In the genomic region with DNA sequence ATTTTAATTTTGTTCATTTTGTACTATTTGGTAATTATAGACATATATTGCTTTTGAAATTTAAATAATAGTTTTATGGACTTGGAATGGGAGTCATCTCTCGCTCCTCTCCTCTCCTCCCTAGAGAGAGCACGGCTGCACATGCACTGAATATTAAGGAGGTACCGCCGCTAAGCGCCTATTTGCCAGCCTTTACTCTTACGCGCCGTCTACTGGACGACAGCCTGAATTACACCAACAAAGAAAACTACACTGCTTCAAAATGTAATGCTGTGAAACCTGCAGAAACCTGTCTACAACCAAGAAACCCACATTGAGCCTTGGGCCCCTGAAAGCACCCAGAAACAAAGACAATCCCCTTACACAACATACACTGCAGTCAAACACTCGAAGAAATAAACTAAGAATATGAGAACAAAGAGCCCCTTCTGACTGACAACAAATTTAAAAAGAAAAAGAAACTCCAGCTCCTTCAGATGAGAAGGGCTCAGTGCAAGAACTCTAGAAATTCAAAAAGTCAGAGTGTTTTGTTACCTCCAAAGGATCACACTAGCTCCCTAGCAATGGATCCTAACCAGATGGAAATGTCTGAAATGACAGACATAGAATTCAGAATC, we compare ENCODE assay signal across 8 cellular contexts.
DNase-seq lines count a peak whose midpoint lies in the region; ATAC-seq and TF ChIP-seq lines count a peak whose summit lies in the region.
"Had no signal": no experiment of that assay in that cellular context is flagged by ENCODE, and none has a peak within 500 bp of the region (broad histone marks: within the 10 kb centered on the region; RNA-seq: fewer than 3 reads in every experiment).

No MANE protein-coding gene starts in this region.

- H3K27ac ChIP-seq in body of pancreas: no peak overlapping the region
- H3K27ac ChIP-seq in right cardiac atrium (ENCODE audit: low read length): no peak overlapping the region

- H3K4me3 Mint-ChIP-seq in neural crest cell: no peak overlapping the region

- H3K4me1 ChIP-seq in body of pancreas (no peaks in the 10 kb centered on the region), right cardiac atrium (ENCODE audit: control insufficient read depth, insufficient read depth, low read length) (no peaks in the 10 kb centered on the region)

- DNase-seq in body of pancreas (peak in 3 of 4 donors; percentile 3 to 24 (median 13)), neural crest cell (ENCODE audit: low read depth, low spot score) (peak; percentile 49), right cardiac atrium (no peak)

- 15 to 26% methylated on average over 10 of the region's 10 CpGs for WGBS in body of pancreas, 2 donors
- WGBS in right cardiac atrium: 31% methylated on average over 10 of the region's 10 CpGs

- no peaks in the 10 kb centered on the region for H3K36me3 ChIP-seq in body of pancreas (replicated peaks in 1 of 2; ENCODE audit: insufficient read depth in 1 of 2, low read depth in 2 of 2)

- TF ChIP-seq CTCF in GM12872 (IDR thresholded peaks at IDR 0.05; ENCODE audit: insufficient read depth, low read depth, low read length) (peak; percentile 66), body of pancreas (IDR thresholded peaks at IDR 0.05) (peak in 6 of 7 experiments; percentile 20 to 49 (median 42)), neural crest cell (conservative IDR thresholded peaks at IDR 0.05) (peak; percentile 79)

- no peak for TF ChIP-seq POLR2A in body of pancreas (IDR thresholded peaks at IDR 0.05)

- H3K36me3 Mint-ChIP-seq in neural crest cell (ENCODE audit: low read depth): peaks cover 2% of the 10 kb centered on the region
- H3K36me3 Mint-ChIP-seq: activated naive CD4-positive, alpha-beta T cell treated with anti-CD3 and anti-CD28 coated beads, Interleukin-2, amount 50 U/mL, for 72 hours had no signal

- H3K9me3 ChIP-seq in body of pancreas (no peaks in the 10 kb centered on the region), right cardiac atrium (ENCODE audit: control insufficient read depth, low read length) (no peaks in the 10 kb centered on the region)

- TF ChIP-seq EP300 in Ishikawa (IDR thresholded peaks at IDR 0.05; ENCODE audit: borderline replicate concordance): no peak

- no peak overlapping the region for H3K4me3 ChIP-seq in body of pancreas
- no peak overlapping the region for H3K4me3 ChIP-seq in right cardiac atrium (ENCODE audit: low read length)

- no peaks in the 10 kb centered on the region for H3K27me3 Mint-ChIP-seq in neural crest cell (ENCODE audit: low read depth)

- peak; percentile 23; the same call in 1 of the 2 replicates for TF ChIP-seq RAD21 in Ishikawa (IDR thresholded peaks at IDR 0.05; ENCODE audit: low read depth)

- H3K9me3 Mint-ChIP-seq in neural crest cell: peaks cover 7% of the 10 kb centered on the region

- ATAC-seq in body of pancreas: no peak
- no peak for ATAC-seq in right cardiac atrium
- no peak for ATAC-seq in HG02571 (IDR thresholded peaks at IDR 0.05; ENCODE audit: unreplicated experiment)
- ATAC-seq in GM21390 (IDR thresholded peaks at IDR 0.05; ENCODE audit: unreplicated experiment): no peak
- ATAC-seq: activated naive CD4-positive, alpha-beta T cell treated with anti-CD3 and anti-CD28 coated beads, Interleukin-2, amount 50 U/mL, for 72 hours had no signal

- H3K27me3 ChIP-seq in body of pancreas (no peaks in the 10 kb centered on the region), right cardiac atrium (ENCODE audit: control insufficient read depth, insufficient read depth) (no peaks in the 10 kb centered on the region)

- no peak overlapping the region for H3K27ac Mint-ChIP-seq in neural crest cell (ENCODE audit: unreplicated experiment)
- H3K27ac Mint-ChIP-seq: activated naive CD4-positive, alpha-beta T cell treated with anti-CD3 and anti-CD28 coated beads, Interleukin-2, amount 50 U/mL, for 72 hours had no signal

- peaks cover 10% of the 10 kb centered on the region for H3K4me1 Mint-ChIP-seq in neural crest cell

- intact Hi-C loops in body of pancreas (cut with DNase I): no loop called here
- intact Hi-C loops in right cardiac atrium (cut with DNase I): no loop called here

TF ChIP-seq in Ishikawa, 13 proteins besides CTCF, POLR2A, EP300 and RAD21:
- TF ChIP-seq TEAD4 (IDR thresholded peaks at IDR 0.05): no peak
- TF ChIP-seq EGR1 (IDR thresholded peaks at IDR 0.05): no peak
- TF ChIP-seq ZBTB7A (IDR thresholded peaks at IDR 0.05; ENCODE audit: low read depth): no peak

Comparison
In these comparisons a context has a peak if more than half of its experiments do, and no peak if none do; other contexts are left out.
1. DNase-seq: peak in body of pancreas (3 of 4) and neural crest cell (single experiment); none in right cardiac atrium (0 of 3).
2. Peak in every context shown above with its lines, with median percentiles within 50 percentile points of each other: CTCF ChIP-seq.